ENCODE assay signal across 28 cellular contexts in the genomic region with DNA sequence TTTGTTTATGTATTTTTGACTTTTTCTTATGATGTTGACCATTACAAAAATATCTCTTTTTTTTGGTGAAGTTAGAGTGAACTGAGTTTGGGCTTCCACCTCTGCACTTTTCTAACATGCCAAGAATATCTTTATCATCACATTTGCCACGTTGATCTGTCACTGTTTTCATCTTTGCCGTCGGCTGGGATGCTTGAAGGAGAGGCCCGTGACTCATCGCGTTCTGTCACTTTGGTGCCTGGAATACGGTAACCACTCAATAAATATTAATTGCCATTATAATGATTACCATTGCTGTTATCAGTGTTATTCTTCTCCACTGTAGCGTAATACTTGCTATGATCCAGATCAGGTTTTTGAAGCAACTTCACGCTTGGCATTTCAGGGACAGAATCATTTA.
"Had no signal": no experiment of that assay in that cellular context is flagged by ENCODE, and none has a peak within 500 bp of the region (broad histone marks: within the 10 kb centered on the region; RNA-seq: fewer than 3 reads in every experiment).

No MANE protein-coding gene starts in this region.

- H3K27me3 ChIP-seq: suprapubic skin, testis, thyroid gland, tibial artery, tibial nerve, transverse colon, upper lobe of left lung, upper lobe of right lung, uterus, vagina had no signal

- H3K4me1 ChIP-seq: stomach, suprapubic skin, testis, thyroid gland, tibial artery, tibial nerve, transverse colon, upper lobe of left lung, upper lobe of right lung, uterus, vagina had no signal

- H3K27ac Mint-ChIP-seq: stimulated activated effector memory CD8-positive, alpha-beta T cell treated with anti-CD3 and anti-CD28 coated beads, Interleukin-12 subunit alpha, Interleukin-12 subunit beta, amount 100 ng/mL, for 72 hours; stimulated activated memory B cell treated with anti-CD40 and anti-IgM and Interleukin-4, amounts not matched to agents 10 μg/mL and 1 μg/mL and 100 μg/mL, for 72 hours; stimulated activated naive B cell treated with anti-CD40 and anti-IgM and Interleukin-4, amounts not matched to agents 10 μg/mL and 1 μg/mL and 100 μg/mL, for 72 hours; stimulated activated naive CD8-positive, alpha-beta T cell treated with anti-CD3 and anti-CD28 coated beads, Interleukin-15, amount 100 ng/mL, for 72 hours; stimulated activated naive CD8-positive, alpha-beta T cell treated with anti-CD3 and anti-CD28 coated beads, Interleukin-15, Interleukin-2, amounts not matched to agents 100 ng/mL and 50 ng/mL, for 24 hours; type B pancreatic cell had no signal

- H3K27me3 Mint-ChIP-seq: stimulated activated memory B cell treated with anti-CD40 and anti-IgM and Interleukin-4, amounts not matched to agents 10 μg/mL and 1 μg/mL and 100 μg/mL, for 72 hours; stimulated activated naive CD8-positive, alpha-beta T cell treated with anti-CD3 and anti-CD28 coated beads, Interleukin-15, amount 100 ng/mL, for 72 hours; stimulated activated naive CD8-positive, alpha-beta T cell treated with anti-CD3 and anti-CD28 coated beads, Interleukin-15, Interleukin-2, amounts not matched to agents 100 ng/mL and 50 ng/mL, for 24 hours had no signal

- H3K4me3 ChIP-seq: stomach, suprapubic skin, testis, thoracic aorta, thyroid gland, tibial artery, tibial nerve, transverse colon, upper lobe of left lung, upper lobe of right lung, uterus, vagina had no signal

- ATAC-seq: stimulated activated effector memory CD8-positive, alpha-beta T cell treated with anti-CD3 and anti-CD28 coated beads, Interleukin-12 subunit alpha, Interleukin-12 subunit beta, amount 100 ng/mL, for 72 hours; stimulated activated memory B cell treated with anti-CD40 and anti-IgM and Interleukin-4, amounts not matched to agents 10 μg/mL and 1 μg/mL and 100 μg/mL, for 72 hours; stimulated activated naive B cell treated with anti-CD40 and anti-IgM and Interleukin-4, amounts not matched to agents 10 μg/mL and 1 μg/mL and 100 μg/mL, for 72 hours; stimulated activated naive CD8-positive, alpha-beta T cell treated with anti-CD3 and anti-CD28 coated beads, Interleukin-15, amount 100 ng/mL, for 72 hours; stimulated activated naive CD8-positive, alpha-beta T cell treated with anti-CD3 and anti-CD28 coated beads, Interleukin-15, Interleukin-2, amounts not matched to agents 100 U/mL and 50 U/mL, for 24 hours; upper lobe of right lung had no signal

- DNase-seq: stimulated activated CD4-positive, alpha-beta T cell treated with anti-CD3 and anti-CD28 coated beads, Interleukin-2, amount 100 ng/mL, for 48 hours; stimulated activated CD4-positive, alpha-beta T cell treated with anti-CD3 and anti-CD28 coated beads, Interleukin-4, amount 100 ng/mL, for 1 hour; stimulated activated CD4-positive, alpha-beta T cell treated with anti-CD3 and anti-CD28 coated beads, Interleukin-4, amount 100 ng/mL, for 24 hours; stimulated activated CD4-positive, alpha-beta T cell treated with anti-CD3 and anti-CD28 coated beads, Interleukin-4, amount 100 ng/mL, for 4 hours; stimulated activated CD8-positive, alpha-beta memory T cell treated with anti-CD3 and anti-CD28 coated beads, Interleukin-4, amount 100 ng/mL, for 48 hours; stimulated activated naive B cell treated with anti-CD40 and anti-IgM and Interleukin-4, amounts not matched to agents 10 μg/mL and 1 μg/mL and 100 μg/mL, for 72 hours; stimulated activated naive CD4-positive, alpha-beta T cell; stimulated activated naive CD4-positive, alpha-beta T cell treated with Interleukin-2 at 50 U/mL for 16 hours; stimulated activated naive CD8-positive, alpha-beta T cell treated with anti-CD3 and anti-CD28 coated beads, Interleukin-15, amount 100 ng/mL, for 72 hours; stimulated activated naive CD8-positive, alpha-beta T cell treated with anti-CD3 and anti-CD28 coated beads, Interleukin-15, Interleukin-2, amounts not matched to agents 100 U/mL and 50 U/mL, for 24 hours; stomach; substantia nigra; testis; thyroid gland; tibial artery; transverse colon; trophoblast cell; upper lobe of left lung; upper lobe of right lung; uterus had no signal

- H3K4me1 Mint-ChIP-seq: stimulated activated effector memory CD8-positive, alpha-beta T cell treated with anti-CD3 and anti-CD28 coated beads, Interleukin-12 subunit alpha, Interleukin-12 subunit beta, amount 100 ng/mL, for 72 hours; stimulated activated memory B cell treated with anti-CD40 and anti-IgM and Interleukin-4, amounts not matched to agents 10 μg/mL and 1 μg/mL and 100 μg/mL, for 72 hours; stimulated activated naive B cell treated with anti-CD40 and anti-IgM and Interleukin-4, amounts not matched to agents 10 μg/mL and 1 μg/mL and 100 μg/mL, for 72 hours; stimulated activated naive CD8-positive, alpha-beta T cell treated with anti-CD3 and anti-CD28 coated beads, Interleukin-15, amount 100 ng/mL, for 72 hours had no signal

- H3K9me3 Mint-ChIP-seq: stimulated activated effector memory CD8-positive, alpha-beta T cell treated with anti-CD3 and anti-CD28 coated beads, Interleukin-12 subunit alpha, Interleukin-12 subunit beta, amount 100 ng/mL, for 72 hours; stimulated activated memory B cell treated with anti-CD40 and anti-IgM and Interleukin-4, amounts not matched to agents 10 μg/mL and 1 μg/mL and 100 μg/mL, for 72 hours; stimulated activated naive CD8-positive, alpha-beta T cell treated with anti-CD3 and anti-CD28 coated beads, Interleukin-15, amount 100 ng/mL, for 72 hours; type B pancreatic cell had no signal

- H3K27ac ChIP-seq: stomach, suprapubic skin, testis, thoracic aorta, thyroid gland, tibial artery, tibial nerve, transverse colon, upper lobe of left lung, upper lobe of right lung, uterus, vagina had no signal

- H3K4me3 Mint-ChIP-seq: stimulated activated effector memory CD8-positive, alpha-beta T cell treated with anti-CD3 and anti-CD28 coated beads, Interleukin-12 subunit alpha, Interleukin-12 subunit beta, amount 100 ng/mL, for 72 hours; stimulated activated memory B cell treated with anti-CD40 and anti-IgM and Interleukin-4, amounts not matched to agents 10 μg/mL and 1 μg/mL and 100 μg/mL, for 72 hours; stimulated activated naive B cell treated with anti-CD40 and anti-IgM and Interleukin-4, amounts not matched to agents 10 μg/mL and 1 μg/mL and 100 μg/mL, for 72 hours; stimulated activated naive CD8-positive, alpha-beta T cell treated with anti-CD3 and anti-CD28 coated beads, Interleukin-15, amount 100 ng/mL, for 72 hours; stimulated activated naive CD8-positive, alpha-beta T cell treated with anti-CD3 and anti-CD28 coated beads, Interleukin-15, Interleukin-2, amounts not matched to agents 100 ng/mL and 50 ng/mL, for 24 hours; type B pancreatic cell had no signal

- H3K36me3 ChIP-seq: stomach, suprapubic skin, thoracic aorta, thyroid gland, tibial artery, tibial nerve, transverse colon, upper lobe of left lung, upper lobe of right lung, uterus, vagina had no signal

- H3K36me3 Mint-ChIP-seq: stimulated activated effector memory CD8-positive, alpha-beta T cell treated with anti-CD3 and anti-CD28 coated beads, Interleukin-12 subunit alpha, Interleukin-12 subunit beta, amount 100 ng/mL, for 72 hours; stimulated activated memory B cell treated with anti-CD40 and anti-IgM and Interleukin-4, amounts not matched to agents 10 μg/mL and 1 μg/mL and 100 μg/mL, for 72 hours; stimulated activated naive B cell treated with anti-CD40 and anti-IgM and Interleukin-4, amounts not matched to agents 10 μg/mL and 1 μg/mL and 100 μg/mL, for 72 hours; type B pancreatic cell had no signal

- H3K9me3 ChIP-seq: stomach, suprapubic skin, testis, thoracic aorta, thyroid gland, tibial artery, tibial nerve, transverse colon, upper lobe of left lung, upper lobe of right lung, uterus, vagina had no signal
